2 cellular contexts compared by ENCODE assay signal in genomic region chr2:79982445-79982844, GRCh38.
TF ChIP-seq lines count a peak whose summit lies in the region.

No MANE protein-coding gene starts in this region.

TF ChIP-seq in SK-N-SH, 30 proteins besides CTCF, POLR2A, EP300 and RAD21 (continued from another document):
- TF ChIP-seq ZBTB33 (IDR thresholded peaks at IDR 0.05; ENCODE audit: borderline replicate concordance, low read depth) = no peak

TF ChIP-seq in SK-N-SH treated with all-trans-retinoic acid at 6 μM for 48 hours, 23 proteins besides CTCF, POLR2A, EP300 and RAD21 (continued from another document):
- TF ChIP-seq PPARA (CRISPR knock-in tag; IDR thresholded peaks at IDR 0.05; ENCODE audit: borderline replicate concordance) (no peak), TCF4 (CRISPR knock-in tag; IDR thresholded peaks at IDR 0.05; ENCODE audit: borderline replicate concordance) (no peak), ZC3H10 (CRISPR knock-in tag; IDR thresholded peaks at IDR 0.05) (no peak), ZNF565 (CRISPR knock-in tag; conservative IDR thresholded peaks at IDR 0.05; ENCODE audit: low read depth) (no peak), BACH2 (CRISPR knock-in tag; IDR thresholded peaks at IDR 0.05; ENCODE audit: borderline replicate concordance) (no peak), POU6F1 (CRISPR knock-in tag; IDR thresholded peaks at IDR 0.05; ENCODE audit: borderline replicate concordance, low read depth) (no peak), ZFP3 (CRISPR knock-in tag; IDR thresholded peaks at IDR 0.05) (no peak), CSRNP3 (CRISPR knock-in tag; IDR thresholded peaks at IDR 0.05) (no peak), TOX (CRISPR knock-in tag; IDR thresholded peaks at IDR 0.05; ENCODE audit: borderline replicate concordance) (no peak), ISL1 (CRISPR knock-in tag; IDR thresholded peaks at IDR 0.05) (no peak)
TF ChIP-seq in SK-N-SH treated with all-trans-retinoic acid at 6 μM for 48 hours: peak in this region for 0.
